Comparison of ENCODE assay signal across 23 cellular contexts in the genomic region with DNA sequence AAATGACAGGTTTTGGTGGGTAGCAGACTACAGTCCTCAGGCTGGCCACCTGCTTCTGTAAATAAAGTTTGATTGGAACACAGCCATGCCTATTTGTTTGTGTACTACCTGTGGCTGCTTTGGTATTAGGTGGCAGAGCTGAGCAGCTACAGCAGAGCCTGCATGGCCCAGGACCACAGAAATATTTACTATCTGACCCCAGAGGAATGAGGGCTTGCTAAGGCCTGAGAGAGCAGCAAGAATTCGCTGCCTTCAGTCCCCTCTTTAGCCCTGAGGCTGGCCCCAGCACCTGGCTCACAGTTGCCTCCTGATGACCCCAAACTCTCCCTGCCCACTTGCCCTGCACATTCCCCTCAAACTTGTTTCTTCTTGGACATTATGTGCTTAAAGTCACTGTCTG. TPM values are rescaled to one million over a fixed set of nuclear protein-coding genes. Genes with fewer than 3 reads are reported as not detected.
DNase-seq lines count a peak whose midpoint lies in the region; TF ChIP-seq lines count a peak whose summit lies in the region.
"Had no signal": no experiment of that assay in that cellular context is flagged by ENCODE, and none has a peak within 500 bp of the region (broad histone marks: within the 10 kb centered on the region; RNA-seq: fewer than 3 reads in every experiment).

No MANE protein-coding gene starts in this region.

- TF ChIP-seq POLR2A in spleen (IDR thresholded peaks at IDR 0.05): no peak

- H3K9me3 ChIP-seq in MM.1S (replicated peaks; ENCODE audit: insufficient read depth, low read length) (no peaks in the 10 kb centered on the region), spleen (no peaks in the 10 kb centered on the region)
- H3K9me3 ChIP-seq: A549, breast epithelium, gastroesophageal sphincter, pancreas, tibial nerve had no signal

- H3K27ac ChIP-seq in MM.1S (ENCODE audit: low read length) (peak overlapping the region; percentile 50; the same call in 1 of the 2 replicates), spleen (peak overlapping the region in 7 of 8 donors; percentile 39 to 83 (median 76))
- H3K27ac ChIP-seq: WERI-Rb-1 had no signal

- peaks cover 4% of the 10 kb centered on the region; the same call in 1 of the 2 replicates for H3K79me2 ChIP-seq in MM.1S (ENCODE audit: low read length)

- peak overlapping the region in 2 of 5 donors; percentile 2 to 8 for H3K4me3 Mint-ChIP-seq in immature natural killer cell
- no peak overlapping the region for H3K4me3 Mint-ChIP-seq in nephron progenitor cell
- H3K4me3 Mint-ChIP-seq: activated naive CD8-positive, alpha-beta T cell; CD4-positive, alpha-beta memory T cell; T-helper 17 cell had no signal

- H3K27me3 ChIP-seq in MM.1S (replicated peaks; ENCODE audit: insufficient read depth, low read length) (no peaks in the 10 kb centered on the region), spleen (replicated peaks in 1 of 7) (no peaks in the 10 kb centered on the region)
- H3K27me3 ChIP-seq: breast epithelium, gastroesophageal sphincter, pancreas, tibial nerve had no signal

- H3K9me3 Mint-ChIP-seq in immature natural killer cell (no peaks in the 10 kb centered on the region), nephron progenitor cell (no peaks in the 10 kb centered on the region)
- H3K9me3 Mint-ChIP-seq: CD4-positive, alpha-beta memory T cell had no signal

- TF ChIP-seq CTCF in MM.1S (IDR thresholded peaks at IDR 0.05; ENCODE audit: low read length) (no peak), spleen (IDR thresholded peaks at IDR 0.05 in 8 of 11, conservative IDR thresholded peaks at IDR 0.05 in 3 of 11) (no peak), nephron progenitor cell (IDR thresholded peaks at IDR 0.05) (no peak)

- H3K36me3 ChIP-seq in MM.1S (replicated peaks; ENCODE audit: insufficient read depth, low read length) (0 out of 2 replicates have a peak, but pooled peaks cover 10% of the 10 kb centered on the region), spleen (peaks cover 5 to 82% (median 31%) of the 10 kb centered on the region in 6 donors)
- H3K36me3 ChIP-seq: breast epithelium had no signal

- H3K9ac ChIP-seq in MM.1S (ENCODE audit: low read length): no peak overlapping the region

- H3F3A ChIP-seq in MM.1S (ENCODE audit: insufficient read depth, low read length): peaks cover 17% of the 10 kb centered on the region; the same call in 1 of the 2 replicates

- H3K27me3 Mint-ChIP-seq in immature natural killer cell (ENCODE audit: low read depth in 3 of 3) (peaks cover 0 to 1% (median 0%) of the 10 kb centered on the region in 3 donors), nephron progenitor cell (ENCODE audit: low read depth, poor library complexity) (no peaks in the 10 kb centered on the region)
- H3K27me3 Mint-ChIP-seq: activated naive CD8-positive, alpha-beta T cell; CD4-positive, alpha-beta memory T cell; T-helper 17 cell had no signal

- DNase-seq in NCI-H2196 (lab: John Stamatoyannopoulos, UW; ENCODE audit: unreplicated experiment): peak; percentile 13
- DNase-seq in NCI-H2196 treated with DMSO at 0.1 percent for 48 hours (lab: John Stamatoyannopoulos, UW; ENCODE audit: unreplicated experiment): no peak
- no peak for DNase-seq in MM.1S
- no peak for DNase-seq in immature natural killer cell
- no peak for DNase-seq in spleen
- DNase-seq in nephron progenitor cell: no peak
- DNase-seq in HCEC 1CT: no peak
- DNase-seq in SK-N-DZ (ENCODE audit: low spot score): no peak
- DNase-seq: activated CD8-positive, alpha-beta memory T cell treated with anti-CD3 and anti-CD28 coated beads for 24 hours; CD4-positive, alpha-beta memory T cell; dermis blood vessel endothelial cell; erythroblast; NCI-H1436 treated with DMSO at 0.1 percent for 48 hours; stimulated activated CD8-positive, alpha-beta memory T cell treated with anti-CD3 and anti-CD28 coated beads, Interleukin-4, amount 100 ng/mL, for 48 hours; T-helper 17 cell; WERI-Rb-1 had no signal

- H2AFZ ChIP-seq in MM.1S (ENCODE audit: low read length): no peak overlapping the region

- H3K4me1 ChIP-seq in MM.1S (ENCODE audit: low read length): peaks cover 37% of the 10 kb centered on the region
- peaks cover 8 to 63% (median 41%) of the 10 kb centered on the region in 6 donors for H3K4me1 ChIP-seq in spleen
- H3K4me1 ChIP-seq: breast epithelium had no signal

- H4K20me1 ChIP-seq in MM.1S (ENCODE audit: insufficient read depth, low read length): no peaks in the 10 kb centered on the region

- H3K9me2 ChIP-seq in MM.1S (replicated peaks; ENCODE audit: insufficient read depth, low read length): no peaks in the 10 kb centered on the region

- H3K27ac Mint-ChIP-seq in immature natural killer cell (peak overlapping the region; percentile 62 to 95 (median 80)), nephron progenitor cell (no peak overlapping the region)
- H3K27ac Mint-ChIP-seq: activated naive CD8-positive, alpha-beta T cell had no signal

- 78 to 100% (median 80%) methylated on average over 1 of the region's 1 CpG for WGBS in spleen, 5 donors

- H3K4me1 Mint-ChIP-seq in immature natural killer cell (peaks cover 34 to 42% of the 10 kb centered on the region in 2 donors), nephron progenitor cell (peaks cover 19% of the 10 kb centered on the region)

- peaks cover 21 to 50% (median 49%) of the 10 kb centered on the region in 3 donors for H3K36me3 Mint-ChIP-seq in immature natural killer cell
- peaks cover 61% of the 10 kb centered on the region for H3K36me3 Mint-ChIP-seq in nephron progenitor cell (ENCODE audit: low read depth)

- H3K4me3 ChIP-seq in MM.1S (ENCODE audit: low read length) (no peak overlapping the region), spleen (no peak overlapping the region)
- H3K4me3 ChIP-seq: A549, breast epithelium, gastroesophageal sphincter, pancreas, skin epidermis, tibial nerve had no signal

- intact Hi-C loops in spleen (cut with DNase I; ENCODE audit: low total_unique reads): loop anchor here (10.0 kb wide), 1 partner anchor 348 kb away; no protein-coding TSS in a partner anchor

- no peak overlapping the region for H3K4me2 ChIP-seq in MM.1S (ENCODE audit: low read depth, low read length)
- H3K4me2 ChIP-seq: A549 had no signal

RNA-seq across cellular contexts. Expression of a gene that starts 32.5 kb away (rescaled TPM):
- polyA plus RNA-seq in immature natural killer cell (1 to 10 TPM; 1.0 to 7.2 (median 3.1) TPM), spleen (1 to 10 TPM; 1.8 to 3.8 (median 1.9) TPM)
- total RNA-seq in spleen: 10 to 100 TPM; 18.4 to 39.0 (median 26.8) TPM
- 19.0 and 19.6 TPM in 2 replicates for polyA plus RNA-seq in SK-N-DZ (2014; cell fraction: cytosol; rRNA removed)
- 13.3 and 18.2 TPM in 2 replicates for polyA plus RNA-seq in SK-N-DZ (2014; cell fraction: nucleus; rRNA removed)

RNA-seq across cellular contexts. Expression of a gene that starts 32.8 kb away (rescaled TPM):
- polyA plus RNA-seq in immature natural killer cell (10 to 100 TPM; 15.9 to 28.8 (median 24.0) TPM), spleen (10 to 100 TPM; 29.8 to 36.7 (median 34.8) TPM)
- 100 to 1,000 TPM in 5 of 7 donors, 10 to 100 TPM in 2; 83.8 to 126 (median 104) TPM for total RNA-seq in spleen
- 130 and 134 TPM in 2 replicates for polyA plus RNA-seq in SK-N-DZ (2014; cell fraction: cytosol; rRNA removed)
- polyA plus RNA-seq in SK-N-DZ (2014; cell fraction: nucleus; rRNA removed): 593 TPM in 2 replicates
